In the genomic region with DNA sequence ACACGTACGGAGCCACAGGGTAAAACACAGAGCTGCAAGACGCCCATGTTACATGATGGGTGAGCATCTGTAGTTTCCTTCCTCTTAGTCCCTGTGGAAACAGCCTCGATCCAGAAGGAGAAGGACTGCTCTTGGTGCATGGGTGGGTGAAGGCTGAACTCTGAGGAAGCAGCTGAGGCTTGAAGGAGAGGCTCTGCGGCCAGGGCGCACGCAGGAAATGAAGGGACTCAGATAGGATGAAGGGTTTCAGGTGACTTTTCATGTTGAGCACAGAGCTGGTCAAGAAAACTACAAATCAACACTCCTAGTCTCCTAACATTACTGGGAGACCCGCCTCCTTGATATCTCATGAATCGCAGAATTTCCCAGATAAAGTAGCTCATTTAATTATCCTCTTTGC, we compare ENCODE assay signal across 20 cellular contexts.
"Had no signal": no experiment of that assay in that cellular context is flagged by ENCODE, and none has a peak within 500 bp of the region (broad histone marks: within the 10 kb centered on the region; RNA-seq: fewer than 3 reads in every experiment).

No MANE protein-coding gene starts in this region.

- H3K4me3 ChIP-seq: heart right ventricle, left lung, thyroid gland had no signal

- FAIRE-seq: astrocyte had no signal

- H3K4me3 Mint-ChIP-seq: activated CD4-positive, alpha-beta T cell treated with anti-CD3 and anti-CD28 coated beads, Interleukin-2, amount 10 ng/mL, durations not matched to agents 7 days and 5 days; activated CD8-positive, alpha-beta T cell treated with anti-CD3 and anti-CD28 coated beads, Interleukin-2, amount 10 ng/mL, durations not matched to agents 7 days and 5 days; activated naive CD8-positive, alpha-beta T cell; activated T-helper 17 cell treated with anti-CD3 and anti-CD28 coated beads, Interleukin-2, amount 50 U/mL, for 72 hours; stimulated activated naive CD8-positive, alpha-beta T cell treated with anti-CD3 and anti-CD28 coated beads, Interleukin-15, Interleukin-2, amounts not matched to agents 100 ng/mL and 50 ng/mL, for 24 hours had no signal

- H3K4me1 ChIP-seq: left lung, thyroid gland had no signal

- ATAC-seq: activated CD8-positive, alpha-beta T cell treated with anti-CD3 and anti-CD28 coated beads, Interleukin-2, amount 10 ng/mL, durations not matched to agents 7 days and 5 days; activated T-helper 17 cell treated with anti-CD3 and anti-CD28 coated beads, Interleukin-2, amount 50 U/mL, for 72 hours; heart right ventricle; left lung had no signal

- H3K9me3 ChIP-seq: heart right ventricle, left lung, thyroid gland had no signal

- H3K27ac ChIP-seq: heart right ventricle, left lung, thyroid gland, VCaP had no signal

- H3K9me3 Mint-ChIP-seq: activated CD4-positive, alpha-beta T cell treated with anti-CD3 and anti-CD28 coated beads, Interleukin-2, amount 10 ng/mL, durations not matched to agents 7 days and 5 days; stimulated activated naive CD8-positive, alpha-beta T cell treated with anti-CD3 and anti-CD28 coated beads, Interleukin-15, Interleukin-2, amounts not matched to agents 100 ng/mL and 50 ng/mL, for 24 hours had no signal

- H3K36me3 Mint-ChIP-seq: activated naive CD8-positive, alpha-beta T cell had no signal

- H3K36me3 ChIP-seq: heart right ventricle, left lung, thyroid gland had no signal

- H3K27me3 Mint-ChIP-seq: activated naive CD8-positive, alpha-beta T cell had no signal

- H3K27me3 ChIP-seq: thyroid gland had no signal

- DNase-seq: activated CD4-positive, alpha-beta T cell treated with anti-CD3 and anti-CD28 coated beads, Interleukin-2, amount 10 ng/mL, durations not matched to agents 7 days and 5 days; activated CD4-positive, CD25-positive, alpha-beta regulatory T cell treated with anti-CD3 and anti-CD28 coated beads, Interleukin-2, amount 50 U/mL, for 72 hours; activated CD8-positive, alpha-beta T cell treated with anti-CD3 and anti-CD28 coated beads, Interleukin-2, amount 10 ng/mL, durations not matched to agents 7 days and 5 days; central memory CD4-positive, alpha-beta T cell; dermis blood vessel endothelial cell; effector CD8-positive, alpha-beta T cell; erythroblast; foreskin fibroblast; left lung; mammary epithelial cell; retina; stimulated activated CD4-positive, alpha-beta T cell treated with anti-CD3 and anti-CD28 coated beads, Interleukin-1b, Interleukin-23, amount 100 ng/mL, for 48 hours; substantia nigra; thyroid gland had no signal

- H3K27ac Mint-ChIP-seq: activated CD4-positive, alpha-beta T cell treated with anti-CD3 and anti-CD28 coated beads, Interleukin-2, amount 10 ng/mL, durations not matched to agents 7 days and 5 days; activated CD8-positive, alpha-beta T cell treated with anti-CD3 and anti-CD28 coated beads, Interleukin-2, amount 10 ng/mL, durations not matched to agents 7 days and 5 days; activated naive CD8-positive, alpha-beta T cell; activated T-helper 17 cell treated with anti-CD3 and anti-CD28 coated beads, Interleukin-2, amount 50 U/mL, for 72 hours; stimulated activated naive CD8-positive, alpha-beta T cell treated with anti-CD3 and anti-CD28 coated beads, Interleukin-15, Interleukin-2, amounts not matched to agents 100 ng/mL and 50 ng/mL, for 24 hours had no signal
